In the genomic region with DNA sequence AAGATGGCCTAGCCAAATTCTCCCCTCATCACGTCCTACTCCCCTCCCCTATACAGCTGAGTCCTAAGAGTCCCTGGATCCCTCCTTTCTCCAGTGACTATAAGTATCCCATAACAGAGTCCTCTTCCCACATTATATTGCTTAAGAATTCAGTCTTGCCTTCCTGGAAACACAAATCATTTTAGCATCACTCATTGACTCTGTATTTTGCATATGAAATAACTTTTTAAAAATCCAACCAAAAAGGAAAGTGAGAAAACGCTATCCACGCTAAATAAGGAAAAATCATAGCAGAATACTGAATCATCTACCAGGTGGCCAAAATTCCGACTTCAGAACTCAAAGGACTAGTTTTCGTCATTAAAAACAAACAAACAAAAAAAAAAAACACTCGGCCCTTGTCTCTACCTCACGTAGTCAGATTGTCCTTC, we compare ENCODE assay signal across 10 cellular contexts.
DNase-seq lines count a peak whose midpoint lies in the region; FAIRE-seq and TF ChIP-seq lines count a peak whose summit lies in the region.
"Had no signal": no experiment of that assay in that cellular context is flagged by ENCODE, and none has a peak within 500 bp of the region (broad histone marks: within the 10 kb centered on the region; RNA-seq: fewer than 3 reads in every experiment).

No MANE protein-coding gene starts in this region.

- H3K9me3 Mint-ChIP-seq in brain, result no peaks in the 10 kb centered on the region
- H3K9me3 Mint-ChIP-seq: activated naive CD4-positive, alpha-beta T cell treated with anti-CD3 and anti-CD28 coated beads, Interleukin-2, amount 50 U/mL, for 72 hours; naive B cell had no signal

- no peak for TF ChIP-seq CTCF in HFF-Myc (IDR thresholded peaks at IDR 0.05; ENCODE audit: low read depth, low read length, missing control alignments)
- TF ChIP-seq CTCF in brain (conservative IDR thresholded peaks at IDR 0.05), result no peak

- peak; percentile 30 for FAIRE-seq in A204.1 (lab: Jason Lieb, UNC)

- H3K9ac ChIP-seq in mucosa of rectum (ENCODE audit: low read depth in 1 of 2, low read length in 2 of 2), result no peak overlapping the region

- peaks cover 0 to 8% of the 10 kb centered on the region in 2 donors for H3K36me3 ChIP-seq in mucosa of rectum (ENCODE audit: control insufficient read depth in 2 of 2, insufficient read depth in 2 of 2, low read length in 2 of 2)

- no peaks in the 10 kb centered on the region for H3K9me3 ChIP-seq in mucosa of rectum (ENCODE audit: control insufficient read depth in 2 of 2, low read length in 2 of 2)

- no peaks in the 10 kb centered on the region for H3K27me3 Mint-ChIP-seq in brain
- H3K27me3 Mint-ChIP-seq: naive B cell had no signal

- H3K36me3 Mint-ChIP-seq in brain, result peaks cover 4% of the 10 kb centered on the region
- H3K36me3 Mint-ChIP-seq: activated naive CD4-positive, alpha-beta T cell treated with anti-CD3 and anti-CD28 coated beads, Interleukin-2, amount 50 U/mL, for 72 hours; naive B cell had no signal

- H3K4me1 ChIP-seq in mucosa of rectum (ENCODE audit: control insufficient read depth in 2 of 2, insufficient read depth in 2 of 2, low read length in 2 of 2), result peaks cover 5 to 7% of the 10 kb centered on the region in 2 donors

- peaks cover 56% of the 10 kb centered on the region for H3K4me1 Mint-ChIP-seq in brain

- peak overlapping the region in 3 of 5 experiments; percentile 7 to 84 (median 73) for H3K27ac Mint-ChIP-seq in brain

- peak overlapping the region; percentile 44 to 59 for H3K27ac ChIP-seq in mucosa of rectum (ENCODE audit: low read depth in 2 of 2, low read length in 2 of 2)

- H3K4me3 Mint-ChIP-seq in brain, result no peak overlapping the region

- H3K27me3 ChIP-seq in mucosa of rectum (ENCODE audit: control insufficient read depth in 2 of 2, insufficient read depth in 2 of 2, low read length in 2 of 2), result no peaks in the 10 kb centered on the region

- H3K4me3 ChIP-seq in HFF-Myc (replicated peaks; ENCODE audit: low read depth, low read length) (peak overlapping the region; percentile 12; the same call in 1 of the 2 replicates), mucosa of rectum (ENCODE audit: low read length in 2 of 2) (no peak overlapping the region)

- DNase-seq in HFF-Myc (ENCODE audit: extremely low read depth, low read depth), result no peak
- no peak for DNase-seq in glomerular visceral epithelial cell (ENCODE audit: extremely low spot score)
- DNase-seq in DMS 273 (lab: John Stamatoyannopoulos, UW; ENCODE audit: unreplicated experiment), result no peak
- DNase-seq in KBM-7, result no peak
- DNase-seq in activated T-cell treated with anti-CD3 and anti-CD28 coated beads, Interleukin-2, amount 50 U/mL, for 48 hours, result no peak

- in situ Hi-C loops in KBM-7 (cut with MboI; ENCODE audit: low pct_unique_long_range_greater_than_20kb, low sequenced_read_pairs), result no loop called here
